Comparison of ENCODE assay signal across 15 cellular contexts in the genomic region with DNA sequence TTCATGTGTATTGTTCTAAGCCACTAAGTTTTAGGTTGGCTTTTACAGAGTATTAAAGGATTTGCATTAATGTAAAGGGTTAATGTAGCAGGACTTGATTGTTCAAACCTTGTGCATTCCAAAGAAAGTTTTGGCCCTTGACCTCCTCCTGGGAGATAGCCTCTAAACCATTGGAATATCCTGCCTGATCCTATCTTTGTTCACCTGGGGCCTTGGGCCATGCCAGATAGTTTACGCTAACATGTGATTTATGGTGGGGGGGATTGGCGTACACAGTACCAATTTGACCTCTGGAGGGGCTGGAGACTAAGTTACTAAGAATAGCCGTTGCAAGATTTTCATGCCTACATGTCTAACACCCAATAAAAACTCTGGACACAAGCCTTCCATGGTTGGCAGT.
DNase-seq lines count a peak whose midpoint lies in the region; TF ChIP-seq lines count a peak whose summit lies in the region.
"Had no signal": no experiment of that assay in that cellular context is flagged by ENCODE, and none has a peak within 500 bp of the region (broad histone marks: within the 10 kb centered on the region; RNA-seq: fewer than 3 reads in every experiment).

No MANE protein-coding gene starts in this region.

- H3K79me1 ChIP-seq in mesendoderm (ENCODE audit: low read length) (no peaks in the 10 kb centered on the region), trophoblast cell (ENCODE audit: low read length) (peaks cover 2% of the 10 kb centered on the region)

- H3K36me3 ChIP-seq in mesendoderm (ENCODE audit: control insufficient read depth, insufficient read depth, low read length) (no peaks in the 10 kb centered on the region), trophoblast cell (ENCODE audit: control insufficient read depth in 1 of 2, insufficient read depth in 2 of 2, low read length in 2 of 2) (no peaks in the 10 kb centered on the region), OCI-LY7 (ENCODE audit: insufficient read depth, low read length) (no peaks in the 10 kb centered on the region)

- no peak overlapping the region for H3K4me3 ChIP-seq in mesendoderm (ENCODE audit: low read length)
- H3K4me3 ChIP-seq in trophoblast cell (ENCODE audit: low read depth, low read length) = no peak overlapping the region
- no peak overlapping the region for H3K4me3 ChIP-seq in OCI-LY7 (ENCODE audit: low read depth, low read length, poor library complexity, severe bottlenecking)
- H3K4me3 ChIP-seq: GM23338 had no signal

- WGBS in mesendoderm (ENCODE audit: extremely low coverage, insufficient coverage, low lambda C conversion rate) = no CpG with 5 or more reads among the region's 3 CpGs
- WGBS in trophoblast cell (ENCODE audit: extremely low coverage, insufficient coverage, insufficient read length) = no CpG with 5 or more reads among the region's 3 CpGs

- no peak overlapping the region for H3K18ac ChIP-seq in mesendoderm (ENCODE audit: low read length)
- no peak overlapping the region for H3K18ac ChIP-seq in trophoblast cell (ENCODE audit: low read length)

- no TSS peak for BruUV-seq in OCI-LY7 (replicated peaks; lab: Mats Ljungman, UMichigan)

- CTCF ChIA-PET in OCI-LY7 (lab: Charles Lee; ENCODE audit: unreplicated experiment) = no interaction called here

- H2BK15ac ChIP-seq in mesendoderm (replicated peaks; ENCODE audit: low read depth) = no peak overlapping the region

- H3K23ac ChIP-seq in mesendoderm (ENCODE audit: low read length) (no peak overlapping the region), trophoblast cell (ENCODE audit: low read length) (no peak overlapping the region)

- H3K4me2 ChIP-seq in mesendoderm (ENCODE audit: low read length) (no peak overlapping the region), trophoblast cell (ENCODE audit: low read length) (no peak overlapping the region), OCI-LY7 (ENCODE audit: low read length) (no peak overlapping the region)
- H3K4me2 ChIP-seq: GM23338 had no signal

- H4K91ac ChIP-seq in trophoblast cell (ENCODE audit: low read depth, low read length) = no peak overlapping the region

- H2AFZ ChIP-seq in trophoblast cell (ENCODE audit: insufficient read depth, low read length, poor library complexity) (no peak overlapping the region), OCI-LY7 (ENCODE audit: low read length) (no peak overlapping the region)
- H2AFZ ChIP-seq: GM23338 had no signal

- H2BK12ac ChIP-seq in trophoblast cell (ENCODE audit: low read length) = no peak overlapping the region

- POLR2A ChIA-PET in OCI-LY7 (lab: Charles Lee) = no interaction called here

- H3K9me2 ChIP-seq in OCI-LY7 (ENCODE audit: insufficient read depth, low read length) = no peaks in the 10 kb centered on the region

- no peak for TF ChIP-seq CTCF in OCI-LY7 (conservative IDR thresholded peaks at IDR 0.05; ENCODE audit: low read length)

- H4K20me1 ChIP-seq in OCI-LY7 (ENCODE audit: insufficient read depth, low read length) = no peaks in the 10 kb centered on the region

- no peak overlapping the region for H4K5ac ChIP-seq in mesendoderm (ENCODE audit: low read length)

- no peaks in the 10 kb centered on the region for H3K79me2 ChIP-seq in mesendoderm (ENCODE audit: control insufficient read depth, insufficient read depth, low read length)
- H3K79me2 ChIP-seq in trophoblast cell (ENCODE audit: control insufficient read depth, insufficient read depth, low read length, poor library complexity) = no peaks in the 10 kb centered on the region
- H3K79me2 ChIP-seq in OCI-LY7 (ENCODE audit: insufficient read depth, low read depth, low read length) = no peaks in the 10 kb centered on the region

- no peaks in the 10 kb centered on the region for H3K4me1 ChIP-seq in mesendoderm (ENCODE audit: control insufficient read depth, low read depth, low read length)
- H3K4me1 ChIP-seq in trophoblast cell (ENCODE audit: control insufficient read depth in 1 of 2, insufficient read depth in 2 of 2, low read length in 2 of 2) = peaks cover 0 to 4% of the 10 kb centered on the region in 2 experiments
- no peaks in the 10 kb centered on the region for H3K4me1 ChIP-seq in OCI-LY7 (ENCODE audit: insufficient read depth, low read length, poor library complexity, severe bottlenecking)

- H4K8ac ChIP-seq in mesendoderm (ENCODE audit: low read depth, low read length) (no peak overlapping the region), trophoblast cell (ENCODE audit: low read depth, low read length) (no peak overlapping the region)

- DNase-seq in cerebellar cortex (ENCODE audit: low spot score) (peak; percentile 5), mesendoderm (peak; percentile 26), trophoblast cell (no peak), nucleus accumbens (lab: John Stamatoyannopoulos, UW) (no peak), NCI-H2171 (lab: John Stamatoyannopoulos, UW) (no peak), OCI-LY7 (ENCODE audit: low spot score) (no peak)
- DNase-seq: C1 segment of cervical spinal cord; Calu3; CD4-positive, alpha-beta memory T cell; COR-L47; DMS53; DMS79 treated with DMSO at 0.1 percent for 48 hours; H9; HFFc6 had no signal

- intact Hi-C loops in OCI-LY7 (cut with micrococcal nuclease; ENCODE audit: unreplicated experiment) = no loop called here

- no peak overlapping the region for H3K14ac ChIP-seq in trophoblast cell (ENCODE audit: low read length)

- no peaks in the 10 kb centered on the region for H3K27me3 ChIP-seq in mesendoderm (ENCODE audit: insufficient read depth, low read length, poor library complexity)
- no peaks in the 10 kb centered on the region for H3K27me3 ChIP-seq in trophoblast cell (ENCODE audit: insufficient read depth, low read length)

- H3K56ac ChIP-seq in mesendoderm (ENCODE audit: low read length) = no peak overlapping the region

- H3K4ac ChIP-seq in mesendoderm (ENCODE audit: low read depth, low read length) (no peak overlapping the region), trophoblast cell (ENCODE audit: low read depth, low read length) (no peak overlapping the region)

- H2BK5ac ChIP-seq in mesendoderm (ENCODE audit: low read length) = no peak overlapping the region
- H2BK5ac ChIP-seq in trophoblast cell (ENCODE audit: low read depth, low read length, poor library complexity) = no peak overlapping the region

- no peak overlapping the region for H2BK120ac ChIP-seq in mesendoderm (ENCODE audit: low read depth, low read length)
- H2BK120ac ChIP-seq in trophoblast cell (ENCODE audit: insufficient read depth, low read length, poor library complexity) = no peak overlapping the region

- H3K9me3 ChIP-seq in trophoblast cell (ENCODE audit: insufficient read depth, low read depth, low read length) (no peaks in the 10 kb centered on the region), OCI-LY7 (ENCODE audit: low read length) (no peaks in the 10 kb centered on the region)

- H4K12ac ChIP-seq in trophoblast cell (ENCODE audit: low read depth, low read length) = no peak overlapping the region

- no peak overlapping the region for H3K9ac ChIP-seq in mesendoderm (ENCODE audit: low read length)
- no peak overlapping the region for H3K9ac ChIP-seq in trophoblast cell (ENCODE audit: low read length)

- H2AK5ac ChIP-seq in mesendoderm (ENCODE audit: low read length) (no peak overlapping the region), trophoblast cell (ENCODE audit: low read length) (no peak overlapping the region)

- H3K27ac ChIP-seq in mesendoderm (ENCODE audit: low read depth, low read length) (no peak overlapping the region), trophoblast cell (ENCODE audit: low read depth, low read length) (peak overlapping the region; percentile 55), OCI-LY7 (ENCODE audit: low read depth, low read length, poor library complexity, severe bottlenecking) (no peak overlapping the region)

Comparison
In these comparisons a context has a peak if more than half of its experiments do, and no peak if none do; other contexts are left out.
1. DNase-seq: peak in cerebellar cortex (single experiment) and mesendoderm (single experiment); none in trophoblast cell (0 of 2), nucleus accumbens (0 of 56), NCI-H2171 (single experiment) and OCI-LY7 (single experiment).